In the genomic region with DNA sequence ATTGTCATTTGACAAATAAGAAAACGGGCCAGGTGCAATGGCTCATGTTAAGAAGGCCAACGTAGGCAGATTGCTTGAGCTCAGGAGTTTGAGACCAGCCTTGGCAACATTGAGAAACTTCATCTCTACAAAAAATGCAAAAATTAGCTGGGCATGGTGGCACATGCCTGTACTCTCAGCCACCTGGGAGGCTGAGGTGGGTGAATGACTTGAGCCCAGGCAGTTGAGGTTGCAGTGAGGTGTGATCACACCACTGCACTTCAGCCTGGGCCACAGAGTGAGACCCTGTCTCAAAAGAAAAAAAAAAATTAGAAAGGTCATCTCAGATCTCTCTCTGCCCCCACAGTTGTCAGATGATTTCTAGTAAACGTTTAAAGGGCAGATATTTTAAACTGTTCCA, we compare ENCODE assay signal across 23 cellular contexts. TPM values are rescaled to one million over a fixed set of nuclear protein-coding genes. Genes with fewer than 3 reads are reported as not detected.
DNase-seq lines count a peak whose midpoint lies in the region; ATAC-seq and TF ChIP-seq lines count a peak whose summit lies in the region.
"Had no signal": no experiment of that assay in that cellular context is flagged by ENCODE, and none has a peak within 500 bp of the region (broad histone marks: within the 10 kb centered on the region; RNA-seq: fewer than 3 reads in every experiment).

No MANE protein-coding gene starts in this region.

- no peaks in the 10 kb centered on the region for H3K27me3 ChIP-seq in foreskin keratinocyte
- no peaks in the 10 kb centered on the region for H3K27me3 ChIP-seq in subcutaneous abdominal adipose tissue (ENCODE audit: control insufficient read depth in 5 of 5, insufficient read depth in 4 of 5, low read length in 5 of 5)

- CTCF ChIA-PET in activated B cell treated with CpG ODN at 0.5 μM for 24 hours (lab: Charles Lee) = no interaction called here

- intact Hi-C loops in activated B cell treated with CpG ODN at 0.5 μM for 24 hours (cut with micrococcal nuclease) = loop anchor here (5.0 to 10.0 kb wide), 3 partner anchors 82 to 805 kb away; a partner anchor contains a TSS

- H3K9me3 Mint-ChIP-seq in activated naive CD8-positive, alpha-beta T cell treated with anti-CD3 and anti-CD28 coated beads, Interleukin-2, amount 50 U/mL, for 24 hours = peaks cover 4% of the 10 kb centered on the region
- H3K9me3 Mint-ChIP-seq in activated naive CD8-positive, alpha-beta T cell treated with anti-CD3 and anti-CD28 coated beads for 36 hours = no peaks in the 10 kb centered on the region
- peaks cover 5% of the 10 kb centered on the region for H3K9me3 Mint-ChIP-seq in activated B cell treated with CpG ODN at 0.5 μM for 24 hours
- H3K9me3 Mint-ChIP-seq: IgD-negative memory B cell had no signal

- TF ChIP-seq CTCF in activated B cell treated with CpG ODN at 0.5 μM for 24 hours (IDR thresholded peaks at IDR 0.05) (no peak), foreskin keratinocyte (conservative IDR thresholded peaks at IDR 0.05) (no peak)

- peaks cover 0 to 8% (median 0%) of the 10 kb centered on the region in 5 donors for H3K36me3 ChIP-seq in subcutaneous abdominal adipose tissue (ENCODE audit: control insufficient read depth in 5 of 5, insufficient read depth in 5 of 5, low read length in 5 of 5)

- peaks cover 47% of the 10 kb centered on the region for H3K4me1 Mint-ChIP-seq in activated naive CD8-positive, alpha-beta T cell treated with anti-CD3 and anti-CD28 coated beads, Interleukin-2, amount 50 U/mL, for 24 hours
- H3K4me1 Mint-ChIP-seq in activated naive CD8-positive, alpha-beta T cell treated with anti-CD3 and anti-CD28 coated beads for 36 hours = peaks cover 5% of the 10 kb centered on the region
- peaks cover 82% of the 10 kb centered on the region for H3K4me1 Mint-ChIP-seq in activated B cell treated with CpG ODN at 0.5 μM for 24 hours

- H3K4me1 ChIP-seq in foreskin keratinocyte = peaks cover 25% of the 10 kb centered on the region
- H3K4me1 ChIP-seq in subcutaneous abdominal adipose tissue (ENCODE audit: control insufficient read depth in 5 of 5, insufficient read depth in 5 of 5, low read length in 5 of 5) = peaks cover 0 to 62% (median 35%) of the 10 kb centered on the region in 5 donors

- H3K4me3 Mint-ChIP-seq in activated naive CD8-positive, alpha-beta T cell treated with anti-CD3 and anti-CD28 coated beads, Interleukin-2, amount 50 U/mL, for 24 hours = no peak overlapping the region
- no peak overlapping the region for H3K4me3 Mint-ChIP-seq in activated naive CD8-positive, alpha-beta T cell treated with anti-CD3 and anti-CD28 coated beads for 36 hours
- peak overlapping the region; percentile 24 for H3K4me3 Mint-ChIP-seq in activated B cell treated with CpG ODN at 0.5 μM for 24 hours

- peak; percentile 8 for DNase-seq in activated naive CD8-positive, alpha-beta T cell treated with anti-CD3 and anti-CD28 coated beads, Interleukin-2, amount 50 U/mL, for 24 hours
- DNase-seq in activated naive CD8-positive, alpha-beta T cell treated with anti-CD3 and anti-CD28 coated beads for 36 hours = no peak
- DNase-seq in activated B cell treated with CpG ODN at 0.5 μM for 24 hours (no peak), foreskin keratinocyte (peak in 1 of 2 donors; percentile 81), cerebellar nuclear complex (lab: John Stamatoyannopoulos, UW) (no peak)
- DNase-seq: 8988T, ACHN, HCEC 1CT, NCI-H1092, NCI-H1417 treated with DMSO at 0.1 percent for 48 hours, NCI-H1694 treated with DMSO at 0.1 percent for 48 hours, NCI-H2081, NCI-H2227 treated with DMSO at 0.1 percent for 48 hours, NCI-H510A, NCI-H69, OCI-M1, SIG-M5 had no signal

- no peak overlapping the region for H3K4me3 ChIP-seq in subcutaneous abdominal adipose tissue (ENCODE audit: low read depth in 1 of 5, low read length in 5 of 5)
- H3K4me3 ChIP-seq: SK-N-MC had no signal

- peaks cover 20% of the 10 kb centered on the region for H3K27me3 Mint-ChIP-seq in activated naive CD8-positive, alpha-beta T cell treated with anti-CD3 and anti-CD28 coated beads, Interleukin-2, amount 50 U/mL, for 24 hours
- peaks cover 28% of the 10 kb centered on the region for H3K27me3 Mint-ChIP-seq in activated naive CD8-positive, alpha-beta T cell treated with anti-CD3 and anti-CD28 coated beads for 36 hours
- no peaks in the 10 kb centered on the region for H3K27me3 Mint-ChIP-seq in activated B cell treated with CpG ODN at 0.5 μM for 24 hours
- H3K27me3 Mint-ChIP-seq: IgD-negative memory B cell had no signal

- ATAC-seq in activated naive CD8-positive, alpha-beta T cell treated with anti-CD3 and anti-CD28 coated beads, Interleukin-2, amount 50 U/mL, for 24 hours = peak; percentile 48
- ATAC-seq in activated B cell treated with CpG ODN at 0.5 μM for 24 hours (ENCODE audit: low read depth) = no peak
- peak; percentile 21 for ATAC-seq in foreskin keratinocyte
- no peak for ATAC-seq in GM19023 (IDR thresholded peaks at IDR 0.05; ENCODE audit: unreplicated experiment)
- no peak for ATAC-seq in HG03442 (IDR thresholded peaks at IDR 0.05; ENCODE audit: unreplicated experiment)

- no peaks in the 10 kb centered on the region for H3K36me3 Mint-ChIP-seq in activated naive CD8-positive, alpha-beta T cell treated with anti-CD3 and anti-CD28 coated beads, Interleukin-2, amount 50 U/mL, for 24 hours (ENCODE audit: low read depth)
- peaks cover 2% of the 10 kb centered on the region for H3K36me3 Mint-ChIP-seq in activated naive CD8-positive, alpha-beta T cell treated with anti-CD3 and anti-CD28 coated beads for 36 hours
- peaks cover 5% of the 10 kb centered on the region for H3K36me3 Mint-ChIP-seq in activated B cell treated with CpG ODN at 0.5 μM for 24 hours (ENCODE audit: low read depth)

- POLR2A ChIA-PET in activated B cell treated with CpG ODN at 0.5 μM for 24 hours (lab: Charles Lee) = no interaction called here

- no peaks in the 10 kb centered on the region for H3K9me3 ChIP-seq in subcutaneous abdominal adipose tissue (ENCODE audit: control insufficient read depth in 5 of 5, low read length in 5 of 5)

- H3K9ac ChIP-seq in subcutaneous abdominal adipose tissue (ENCODE audit: low read length in 5 of 5) = no peak overlapping the region
- H3K9ac ChIP-seq: KMS-11 had no signal

- H3K27ac ChIP-seq in foreskin keratinocyte = peak overlapping the region; percentile 72
- peak overlapping the region; percentile 98 for H3K27ac ChIP-seq in subcutaneous abdominal adipose tissue (ENCODE audit: low read depth, low read length)
- H3K27ac ChIP-seq: KMS-11, SK-N-MC had no signal

- no peak overlapping the region for H3K27ac Mint-ChIP-seq in activated naive CD8-positive, alpha-beta T cell treated with anti-CD3 and anti-CD28 coated beads, Interleukin-2, amount 50 U/mL, for 24 hours
- H3K27ac Mint-ChIP-seq in activated naive CD8-positive, alpha-beta T cell treated with anti-CD3 and anti-CD28 coated beads for 36 hours = no peak overlapping the region
- H3K27ac Mint-ChIP-seq in activated B cell treated with CpG ODN at 0.5 μM for 24 hours = peak overlapping the region; percentile 71
- H3K27ac Mint-ChIP-seq: IgD-negative memory B cell had no signal

RNA-seq across cellular contexts. Expression of a gene that starts 4.4 kb away (rescaled TPM):
- 1 to 10 TPM; 4.4 to 5.7 TPM for total RNA-seq in activated naive CD8-positive, alpha-beta T cell treated with anti-CD3 and anti-CD28 coated beads for 36 hours
- total RNA-seq in activated B cell treated with CpG ODN at 0.5 μM for 24 hours (49.2 and 49.6 TPM in 2 replicates), foreskin keratinocyte (15.2 and 23.2 TPM in 2 replicates)
- 5.8 and 6.4 TPM in 2 replicates for polyA plus RNA-seq in foreskin keratinocyte

Comparison
In these comparisons a context has a peak if more than half of its experiments do, and no peak if none do; other contexts are left out.
1. ATAC-seq: peak in activated naive CD8-positive, alpha-beta T cell treated with anti-CD3 and anti-CD28 coated beads, Interleukin-2, amount 50 U/mL, for 24 hours (single experiment) and foreskin keratinocyte (single experiment); none in activated B cell treated with CpG ODN at 0.5 μM for 24 hours (single experiment), GM19023 (single experiment) and HG03442 (single experiment).